2 cellular contexts compared by ENCODE assay signal in genomic region chr6:1625352-1625773, GRCh38.
TF ChIP-seq lines count a peak whose summit lies in the region.

No MANE protein-coding gene starts in this region.

TF ChIP-seq in liver, 16 proteins besides CTCF, POLR2A, EP300 and RAD21 (continued from another document):
- TF ChIP-seq, protein P1, sequence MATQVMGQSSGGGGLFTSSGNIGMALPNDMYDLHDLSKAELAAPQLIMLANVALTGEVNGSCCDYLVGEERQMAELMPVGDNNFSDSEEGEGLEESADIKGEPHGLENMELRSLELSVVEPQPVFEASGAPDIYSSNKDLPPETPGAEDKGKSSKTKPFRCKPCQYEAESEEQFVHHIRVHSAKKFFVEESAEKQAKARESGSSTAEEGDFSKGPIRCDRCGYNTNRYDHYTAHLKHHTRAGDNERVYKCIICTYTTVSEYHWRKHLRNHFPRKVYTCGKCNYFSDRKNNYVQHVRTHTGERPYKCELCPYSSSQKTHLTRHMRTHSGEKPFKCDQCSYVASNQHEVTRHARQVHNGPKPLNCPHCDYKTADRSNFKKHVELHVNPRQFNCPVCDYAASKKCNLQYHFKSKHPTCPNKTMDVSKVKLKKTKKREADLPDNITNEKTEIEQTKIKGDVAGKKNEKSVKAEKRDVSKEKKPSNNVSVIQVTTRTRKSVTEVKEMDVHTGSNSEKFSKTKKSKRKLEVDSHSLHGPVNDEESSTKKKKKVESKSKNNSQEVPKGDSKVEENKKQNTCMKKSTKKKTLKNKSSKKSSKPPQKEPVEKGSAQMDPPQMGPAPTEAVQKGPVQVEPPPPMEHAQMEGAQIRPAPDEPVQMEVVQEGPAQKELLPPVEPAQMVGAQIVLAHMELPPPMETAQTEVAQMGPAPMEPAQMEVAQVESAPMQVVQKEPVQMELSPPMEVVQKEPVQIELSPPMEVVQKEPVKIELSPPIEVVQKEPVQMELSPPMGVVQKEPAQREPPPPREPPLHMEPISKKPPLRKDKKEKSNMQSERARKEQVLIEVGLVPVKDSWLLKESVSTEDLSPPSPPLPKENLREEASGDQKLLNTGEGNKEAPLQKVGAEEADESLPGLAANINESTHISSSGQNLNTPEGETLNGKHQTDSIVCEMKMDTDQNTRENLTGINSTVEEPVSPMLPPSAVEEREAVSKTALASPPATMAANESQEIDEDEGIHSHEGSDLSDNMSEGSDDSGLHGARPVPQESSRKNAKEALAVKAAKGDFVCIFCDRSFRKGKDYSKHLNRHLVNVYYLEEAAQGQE (IDR thresholded peaks at IDR 0.05) = no peak
- no peak for TF ChIP-seq HNF4G (IDR thresholded peaks at IDR 0.05)
- TF ChIP-seq FOXA1 (IDR thresholded peaks at IDR 0.05) = no peak
- TF ChIP-seq GABPA (IDR thresholded peaks at IDR 0.05 in 1 of 2, conservative IDR thresholded peaks at IDR 0.05 in 1 of 2) = no peak
- TF ChIP-seq TAF1 (conservative IDR thresholded peaks at IDR 0.05) = no peak

TF ChIP-seq in HepG2, 621 proteins besides CTCF, POLR2A, EP300 and RAD21 (continued from another document):
- TF ChIP-seq DMTF1 (CRISPR knock-in tag; IDR thresholded peaks at IDR 0.05) (no peak), ZNF124 (CRISPR knock-in tag; IDR thresholded peaks at IDR 0.05) (no peak), NFKB2 (CRISPR knock-in tag; IDR thresholded peaks at IDR 0.05; ENCODE audit: borderline replicate concordance) (no peak)
